Comparison of ENCODE assay signal across 20 cellular contexts in genomic region chr20:38407321-38407720, GRCh38.
"Had no signal": no experiment of that assay in that cellular context is flagged by ENCODE, and none has a peak within 500 bp of the region (broad histone marks: within the 10 kb centered on the region; RNA-seq: fewer than 3 reads in every experiment).

No MANE protein-coding gene starts in this region.

- H3K27ac Mint-ChIP-seq: IgD-negative memory B cell had no signal

- H3K27ac ChIP-seq: HL-60 had no signal

- DNase-seq: KBM-7, NCI-H1092, NCI-H1105 treated with DMSO at 0.1 percent for 48 hours, NCI-H1417 treated with DMSO at 0.1 percent for 48 hours, NCI-H146, NCI-H1694 treated with DMSO at 0.1 percent for 48 hours, NCI-H1930, NCI-H2081, NCI-H2107, NCI-H2227 treated with DMSO at 0.1 percent for 48 hours, NCI-H446, NCI-H510A, NCI-H524 treated with DMSO at 0.1 percent for 48 hours, NCI-H69, NCI-H774, Right ventricle myocardium superior, RPMI8226, SK-N-SH had no signal

- H3K9me3 ChIP-seq: SK-N-SH had no signal

- H3K4me2 ChIP-seq: SK-N-SH had no signal

- H3K9me2 ChIP-seq: SK-N-SH had no signal

- H3K4me3 Mint-ChIP-seq: IgD-negative memory B cell had no signal
